ENCODE assay signal across 3 cellular contexts in genomic region chr1:244915736-244916135, GRCh38.
"Had no signal": no experiment of that assay in that cellular context is flagged by ENCODE, and none has a peak within 500 bp of the region (broad histone marks: within the 10 kb centered on the region; RNA-seq: fewer than 3 reads in every experiment).

No MANE protein-coding gene starts in this region.

- DNase-seq: GDM1, GF-D8 had no signal

- H3K4me3 ChIP-seq: GM12878 had no signal

- ATAC-seq: GM12878 had no signal
